7 cellular contexts compared by ENCODE assay signal in genomic region chr19:54465367-54466109, GRCh38. TPM values are rescaled to one million over a fixed set of nuclear protein-coding genes. Genes with fewer than 3 reads are reported as not detected.
DNase-seq lines count a peak whose midpoint lies in the region; ATAC-seq and TF ChIP-seq lines count a peak whose summit lies in the region.
"Had no signal": no experiment of that assay in that cellular context is flagged by ENCODE, and none has a peak within 500 bp of the region (broad histone marks: within the 10 kb centered on the region; RNA-seq: fewer than 3 reads in every experiment).

No MANE protein-coding gene starts in this region.

- H3K27me3 ChIP-seq in CD4-positive, alpha-beta memory T cell (ENCODE audit: insufficient read depth, low read length), result no peaks in the 10 kb centered on the region
- peaks cover 0 to 5% of the 10 kb centered on the region in 2 donors for H3K27me3 ChIP-seq in mucosa of rectum (ENCODE audit: control insufficient read depth in 2 of 2, insufficient read depth in 2 of 2, low read length in 2 of 2)

- CTCF ChIA-PET in CD4-positive, alpha-beta memory T cell (lab: Charles Lee; ENCODE audit: partially characterized antibody), result interaction anchor here (1.0 kb wide), 2 partner anchors 11 to 15 kb away, joined by 3 read pairs; no protein-coding TSS in a partner anchor
- CTCF ChIA-PET in activated CD8-positive, alpha-beta T cell treated with anti-CD3 and anti-CD28 coated beads for 36 hours (lab: Charles Lee), result interaction anchor here (1.5 kb wide), 1 partner anchor 15 kb away, joined by 3 read pairs; no protein-coding TSS in a partner anchor

- no peak for TF ChIP-seq CTCF in activated CD8-positive, alpha-beta T cell treated with anti-CD3 and anti-CD28 coated beads for 36 hours (IDR thresholded peaks at IDR 0.05)

- DNase-seq in CD4-positive, alpha-beta memory T cell, result no peak
- DNase-seq in activated CD8-positive, alpha-beta T cell treated with anti-CD3 and anti-CD28 coated beads for 36 hours, result no peak
- DNase-seq in NCI-H146 (lab: John Stamatoyannopoulos, UW), result no peak
- no peak for DNase-seq in AG08396 (ENCODE audit: low spot score)

- H3K4me3 ChIP-seq in CD4-positive, alpha-beta memory T cell (ENCODE audit: low read length in 2 of 2), result no peak overlapping the region
- no peak overlapping the region for H3K4me3 ChIP-seq in mucosa of rectum (ENCODE audit: low read length in 2 of 2)
- H3K4me3 ChIP-seq: lung had no signal

- peaks cover 14 to 15% of the 10 kb centered on the region in 2 donors for H3K27me3 Mint-ChIP-seq in CD4-positive, alpha-beta memory T cell
- H3K27me3 Mint-ChIP-seq in activated CD8-positive, alpha-beta T cell treated with anti-CD3 and anti-CD28 coated beads for 36 hours, result peaks cover 15% of the 10 kb centered on the region

- H3K9me3 ChIP-seq in CD4-positive, alpha-beta memory T cell (ENCODE audit: control insufficient read depth in 1 of 2, low read length in 2 of 2), result no peaks in the 10 kb centered on the region
- H3K9me3 ChIP-seq in mucosa of rectum (ENCODE audit: control insufficient read depth in 2 of 2, low read length in 2 of 2), result no peaks in the 10 kb centered on the region

- H3K4me1 Mint-ChIP-seq in CD4-positive, alpha-beta memory T cell, result peaks cover 10 to 37% (median 22%) of the 10 kb centered on the region in 4 donors
- H3K4me1 Mint-ChIP-seq in activated CD8-positive, alpha-beta T cell treated with anti-CD3 and anti-CD28 coated beads for 36 hours (ENCODE audit: low read depth), result peaks cover 20% of the 10 kb centered on the region

- POLR2A ChIA-PET in CD4-positive, alpha-beta memory T cell (lab: Charles Lee; ENCODE audit: partially characterized antibody), result interaction anchor here (0.8 to 9.3 kb wide), 3 partner anchors 8 to 27 kb away, joined by 3 to 142 read pairs (median 3); partner anchors contain the start of genes CDC42EP5 and LENG8
- POLR2A ChIA-PET in activated CD8-positive, alpha-beta T cell treated with anti-CD3 and anti-CD28 coated beads for 36 hours (lab: Charles Lee), result no interaction called here

- peaks cover 24% of the 10 kb centered on the region for H3K4me1 ChIP-seq in CD4-positive, alpha-beta memory T cell (ENCODE audit: insufficient read depth, low read length)
- H3K4me1 ChIP-seq in mucosa of rectum (ENCODE audit: control insufficient read depth in 2 of 2, insufficient read depth in 2 of 2, low read length in 2 of 2), result peaks cover 39 to 70% of the 10 kb centered on the region in 2 donors

- no peak for ATAC-seq in activated CD8-positive, alpha-beta T cell treated with anti-CD3 and anti-CD28 coated beads for 36 hours
- ATAC-seq in HG03571 (IDR thresholded peaks at IDR 0.05; ENCODE audit: unreplicated experiment), result no peak

- peak overlapping the region; percentile 17 to 80 (median 62) for H3K4me3 Mint-ChIP-seq in CD4-positive, alpha-beta memory T cell
- H3K4me3 Mint-ChIP-seq in activated CD8-positive, alpha-beta T cell treated with anti-CD3 and anti-CD28 coated beads for 36 hours, result peak overlapping the region; percentile 36

- H3K27ac Mint-ChIP-seq in CD4-positive, alpha-beta memory T cell, result peak overlapping the region in 3 of 7 donors; percentile 22 to 75 (median 74)
- no peak overlapping the region for H3K27ac Mint-ChIP-seq in activated CD8-positive, alpha-beta T cell treated with anti-CD3 and anti-CD28 coated beads for 36 hours

- H3K36me3 ChIP-seq in CD4-positive, alpha-beta memory T cell (ENCODE audit: insufficient read depth, low read length), result peaks cover 12% of the 10 kb centered on the region
- H3K36me3 ChIP-seq in mucosa of rectum (ENCODE audit: control insufficient read depth in 2 of 2, insufficient read depth in 2 of 2, low read length in 2 of 2), result peaks cover 8 to 9% of the 10 kb centered on the region in 2 donors

- intact Hi-C loops in CD4-positive, alpha-beta memory T cell (cut with micrococcal nuclease), result no loop called here
- intact Hi-C loops in activated CD8-positive, alpha-beta T cell treated with anti-CD3 and anti-CD28 coated beads for 36 hours (cut with micrococcal nuclease), result no loop called here

- peaks cover 0 to 5% (median 0%) of the 10 kb centered on the region in 8 donors for H3K9me3 Mint-ChIP-seq in CD4-positive, alpha-beta memory T cell
- H3K9me3 Mint-ChIP-seq in activated CD8-positive, alpha-beta T cell treated with anti-CD3 and anti-CD28 coated beads for 36 hours, result no peaks in the 10 kb centered on the region

- peak overlapping the region in 1 of 2 donors; percentile 26 for H3K9ac ChIP-seq in mucosa of rectum (ENCODE audit: low read depth in 1 of 2, low read length in 2 of 2)

- H3K36me3 Mint-ChIP-seq in CD4-positive, alpha-beta memory T cell, result peaks cover 0 to 16% of the 10 kb centered on the region in 2 donors
- peaks cover 14% of the 10 kb centered on the region for H3K36me3 Mint-ChIP-seq in activated CD8-positive, alpha-beta T cell treated with anti-CD3 and anti-CD28 coated beads for 36 hours (ENCODE audit: low read depth)

- H3K27ac ChIP-seq in CD4-positive, alpha-beta memory T cell (ENCODE audit: low read depth, low read length), result no peak overlapping the region
- H3K27ac ChIP-seq in mucosa of rectum (ENCODE audit: low read depth in 2 of 2, low read length in 2 of 2), result peak overlapping the region; percentile 99

RNA-seq across cellular contexts. Expression of gene LENG9, which starts 2.0 kb away (rescaled TPM):
- 1 to 10 TPM; 7.2 to 7.3 TPM for total RNA-seq in CD4-positive, alpha-beta memory T cell
- under 1 TPM in 1 of 2 donors, not detected in 1; 0.59 TPM for polyA plus RNA-seq in CD4-positive, alpha-beta memory T cell
- 1 to 10 TPM; 4.3 to 5.5 TPM for total RNA-seq in activated CD8-positive, alpha-beta T cell treated with anti-CD3 and anti-CD28 coated beads for 36 hours

RNA-seq across cellular contexts. Expression of gene CDC42EP5, which starts 7.6 kb away (rescaled TPM):
- total RNA-seq in CD4-positive, alpha-beta memory T cell, result not detected
- polyA plus RNA-seq in CD4-positive, alpha-beta memory T cell, result not detected
- total RNA-seq in activated CD8-positive, alpha-beta T cell treated with anti-CD3 and anti-CD28 coated beads for 36 hours, result under 1 TPM; 0.45 to 0.83 TPM

RNA-seq across cellular contexts. Expression of gene LENG8, which starts 16.5 kb away (rescaled TPM):
- total RNA-seq in CD4-positive, alpha-beta memory T cell, result 100 to 1,000 TPM; 535 to 565 TPM
- polyA plus RNA-seq in CD4-positive, alpha-beta memory T cell, result 10 to 100 TPM in 1 of 2 donors, 1 to 10 TPM in 1; 3.1 to 11.3 TPM
- 100 to 1,000 TPM; 165 to 170 TPM for total RNA-seq in activated CD8-positive, alpha-beta T cell treated with anti-CD3 and anti-CD28 coated beads for 36 hours

RNA-seq across cellular contexts. Expression of gene LAIR2, which starts 37.1 kb away (rescaled TPM):
- total RNA-seq in CD4-positive, alpha-beta memory T cell, result under 1 TPM; 0.81 to 0.97 TPM
- polyA plus RNA-seq in CD4-positive, alpha-beta memory T cell, result 10 to 100 TPM; 15.9 to 27.9 TPM
- 1 to 10 TPM; 1.5 to 2.1 TPM for total RNA-seq in activated CD8-positive, alpha-beta T cell treated with anti-CD3 and anti-CD28 coated beads for 36 hours
- total RNA-seq: lung had no signal

RNA-seq across cellular contexts. Expression of gene TTYH1, which starts 50.3 kb away (rescaled TPM):
- total RNA-seq in CD4-positive, alpha-beta memory T cell, result not detected
- polyA plus RNA-seq in CD4-positive, alpha-beta memory T cell, result under 1 TPM in 1 of 2 donors, not detected in 1; 0.29 TPM
- total RNA-seq in activated CD8-positive, alpha-beta T cell treated with anti-CD3 and anti-CD28 coated beads for 36 hours, result under 1 TPM in 1 of 2 experiments, not detected in 1; 0.70 TPM
